Comparison of ENCODE assay signal across 24 cellular contexts in the genomic region with DNA sequence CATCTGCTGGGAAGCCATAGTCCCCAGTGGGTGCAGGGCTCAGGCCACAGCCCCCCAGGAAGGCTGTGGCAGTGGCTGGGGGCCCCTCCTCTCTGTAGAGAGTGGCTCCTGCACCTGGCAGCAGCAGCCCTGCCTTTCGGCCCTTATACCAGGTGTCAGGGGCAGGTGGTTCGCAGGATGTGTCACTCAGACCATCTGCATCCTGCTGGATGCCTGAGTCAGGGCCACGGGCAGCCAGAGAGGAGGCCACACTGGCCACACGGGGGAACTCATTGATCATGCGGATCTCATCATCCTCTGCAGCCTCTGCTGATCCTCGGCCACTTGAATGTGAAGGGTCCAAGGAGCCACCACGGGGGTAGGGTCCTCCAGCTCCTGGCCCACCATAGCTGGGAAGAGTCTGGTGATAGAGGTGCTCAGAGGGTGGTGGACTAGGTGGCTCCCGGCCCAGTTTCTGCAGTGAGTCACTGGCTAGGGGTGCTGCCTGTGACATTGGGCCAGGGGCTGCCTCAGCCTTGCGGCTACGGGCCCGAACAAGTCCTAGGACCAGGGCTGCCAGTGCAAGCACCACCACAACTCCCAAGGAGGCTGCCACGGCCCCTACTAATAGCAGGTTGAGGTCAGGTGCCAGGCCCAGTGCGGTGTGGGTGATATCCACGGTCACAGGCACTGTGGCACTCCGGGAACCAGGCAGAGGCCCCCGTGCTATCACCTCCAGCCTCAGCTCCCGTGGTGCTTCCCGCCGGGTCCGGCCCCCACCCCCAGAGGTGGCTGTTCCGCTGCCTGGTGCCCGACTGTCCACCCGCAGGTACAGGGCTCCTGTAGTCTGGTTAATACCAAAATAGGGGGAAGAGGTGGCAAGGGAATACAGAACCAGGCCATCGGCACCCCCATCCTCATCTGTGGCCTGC. TPM values are rescaled to one million over a fixed set of nuclear protein-coding genes. Genes with fewer than 3 reads are reported as not detected.
DNase-seq lines count a peak whose midpoint lies in the region; ATAC-seq, FAIRE-seq and TF ChIP-seq lines count a peak whose summit lies in the region.
"Had no signal": no experiment of that assay in that cellular context is flagged by ENCODE, and none has a peak within 500 bp of the region (broad histone marks: within the 10 kb centered on the region; RNA-seq: fewer than 3 reads in every experiment).

No MANE protein-coding gene starts in this region.

- ATAC-seq in HepG2 (no peak), right lobe of liver (no peak), HG03342 (IDR thresholded peaks at IDR 0.05; ENCODE audit: unreplicated experiment) (no peak), HG03175 (IDR thresholded peaks at IDR 0.05; ENCODE audit: unreplicated experiment) (no peak)
- ATAC-seq: activated CD4-positive, alpha-beta T cell treated with anti-CD3 and anti-CD28 coated beads for 36 hours; heart left ventricle; left lobe of liver; natural killer cell treated with Interleukin-12 subunit alpha and Interleukin-12 subunit beta and Interleukin-15 and Interleukin-18, amount 100 ng/mL, for 72 hours; stimulated activated effector memory CD8-positive, alpha-beta T cell treated with anti-CD3 and anti-CD28 coated beads, Interleukin-12 subunit alpha, Interleukin-12 subunit beta, amount 100 ng/mL, for 72 hours had no signal

- 47% methylated on average over 15 of the region's 24 CpGs for WGBS in HepG2 (ENCODE audit: low lambda C conversion rate)
- no CpG with 5 or more reads among the region's 24 CpGs for WGBS in right lobe of liver (ENCODE audit: insufficient coverage, low coverage, low lambda C conversion rate, missing lambda C conversion rate)

- H3K27ac ChIP-seq in HepG2 (ENCODE audit: extremely low read length, insufficient read depth, low read length) = no peak overlapping the region
- H3K27ac ChIP-seq in right lobe of liver = no peak overlapping the region
- H3K27ac ChIP-seq in kidney (ENCODE audit: low read depth in 2 of 2, low read length in 2 of 2) = no peak overlapping the region
- H3K27ac ChIP-seq: heart left ventricle, SJSA1, suprapubic skin, vagina had no signal

- peaks cover 7% of the 10 kb centered on the region for H3K79me2 ChIP-seq in HepG2 (ENCODE audit: insufficient read depth, low read length)

- peaks cover 44% of the 10 kb centered on the region for H3K4me1 ChIP-seq in HepG2 (ENCODE audit: insufficient read depth, low read length)
- H3K4me1 ChIP-seq in right lobe of liver = peaks cover 0 to 8% (median 0%) of the 10 kb centered on the region in 4 donors
- H3K4me1 ChIP-seq in kidney (ENCODE audit: control insufficient read depth in 1 of 2, insufficient read depth in 1 of 2, low read depth in 1 of 2, low read length in 2 of 2) = peaks cover 3 to 5% of the 10 kb centered on the region in 2 donors

- intact Hi-C loops in HepG2 (cut with micrococcal nuclease; ENCODE audit: unreplicated experiment) (no loop called here), right lobe of liver (cut with DNase I) (no loop called here), kidney (cut with DNase I) (no loop called here)

- TF ChIP-seq POLR2A in HepG2 (IDR thresholded peaks at IDR 0.05; ENCODE audit: insufficient read depth in 1 of 2, low read depth in 2 of 2, low read length in 2 of 2) = no peak
- no peak for TF ChIP-seq POLR2A in right lobe of liver (IDR thresholded peaks at IDR 0.05)

- H3K9ac ChIP-seq in HepG2 (ENCODE audit: insufficient read depth, low read depth, low read length) = no peak overlapping the region
- no peak overlapping the region for H3K9ac ChIP-seq in kidney (ENCODE audit: low read length in 2 of 2)

- peaks cover 15 to 63% of the 10 kb centered on the region in 2 experiments for H3K27me3 ChIP-seq in HepG2 (ENCODE audit: control insufficient read depth in 1 of 2, insufficient read depth in 2 of 2, low read length in 2 of 2)
- no peaks in the 10 kb centered on the region for H3K27me3 ChIP-seq in right lobe of liver
- H3K27me3 ChIP-seq: heart left ventricle, SJSA1, suprapubic skin, vagina had no signal

- peak; percentile 25; the same call in 1 of the 2 replicates for TF ChIP-seq CTCF in HepG2 (CRISPR knock-in tag; IDR thresholded peaks at IDR 0.05)
- TF ChIP-seq CTCF in right lobe of liver (IDR thresholded peaks at IDR 0.05) = no peak
- no peak for TF ChIP-seq CTCF in kidney (IDR thresholded peaks at IDR 0.05; ENCODE audit: borderline replicate concordance, extremely low read depth, insufficient read depth)

- H2AFZ ChIP-seq in HepG2 (ENCODE audit: low read length) = no peak overlapping the region

- CTCF ChIA-PET in HepG2 (lab: Yijun Ruan, JAX; ENCODE audit: low intra/inter-chr PET ratio, low total read pairs) = no interaction called here

- POLR2A ChIA-PET in HepG2 (lab: Yijun Ruan, JAX) = interaction anchor here (2.0 to 5.5 kb wide), 2 partner anchors 10 to 16 kb away, joined by 5 to 24 read pairs; partner anchors contain the start of gene TAF10

- TF ChIP-seq RAD21 in HepG2 (CRISPR knock-in tag; IDR thresholded peaks at IDR 0.05) = no peak

- in situ Hi-C loops in HepG2 (cut with HindIII; ENCODE audit: extremely low pct_ligation_motif_present, low pct_unique_long_range_greater_than_20kb) = no loop called here

- H4K20me1 ChIP-seq in HepG2 (ENCODE audit: insufficient read depth, low read length) = no peaks in the 10 kb centered on the region

- no peak overlapping the region for H3K4me2 ChIP-seq in HepG2 (ENCODE audit: low read depth, low read length)

- H3K36me3 ChIP-seq in HepG2 (replicated peaks in 1 of 2; ENCODE audit: control insufficient read depth in 1 of 2, insufficient read depth in 2 of 2, low read length in 2 of 2) = no peaks in the 10 kb centered on the region
- no peaks in the 10 kb centered on the region for H3K36me3 ChIP-seq in right lobe of liver
- peaks cover 2 to 4% of the 10 kb centered on the region in 2 donors for H3K36me3 ChIP-seq in kidney (ENCODE audit: control insufficient read depth in 1 of 2, insufficient read depth in 2 of 2, low read length in 2 of 2)
- H3K36me3 ChIP-seq: SJSA1 had no signal

- no peaks in the 10 kb centered on the region for H3K9me3 ChIP-seq in HepG2 (ENCODE audit: low read length)
- H3K9me3 ChIP-seq in right lobe of liver = no peaks in the 10 kb centered on the region
- H3K9me3 ChIP-seq in kidney (ENCODE audit: control insufficient read depth in 1 of 2, low read length in 2 of 2) = no peaks in the 10 kb centered on the region
- H3K9me3 ChIP-seq: heart left ventricle, SJSA1, suprapubic skin, vagina had no signal

- TF ChIP-seq EP300 in HepG2 (IDR thresholded peaks at IDR 0.05; ENCODE audit: low read depth in 2 of 2, low read length in 2 of 2) (no peak), HepG2 (CRISPR knock-in tag; IDR thresholded peaks at IDR 0.05; ENCODE audit: borderline replicate concordance) (no peak)

- H3K4me3 ChIP-seq in HepG2 (replicated peaks in 1 of 3; ENCODE audit: insufficient read depth in 1 of 3, low read depth in 2 of 3, low read length in 3 of 3) = no peak overlapping the region; a peak in 1 of 6 replicates
- H3K4me3 ChIP-seq in right lobe of liver = no peak overlapping the region
- H3K4me3 ChIP-seq in kidney (ENCODE audit: low read length in 2 of 2) = no peak overlapping the region
- H3K4me3 ChIP-seq: heart left ventricle, SJSA1, suprapubic skin, vagina had no signal

- FAIRE-seq in HepG2 (lab: Jason Lieb, UNC) (no peak), kidney (lab: Jason Lieb, UNC) (no peak)
- FAIRE-seq: GM12892 had no signal

- DNase-seq in HepG2 (ENCODE audit: low spot score) (no peak), right lobe of liver (no peak), NCI-H69 (lab: John Stamatoyannopoulos, UW) (peak; percentile 28), kidney (peak; percentile 62), DMS79 treated with DMSO at 0.1 percent for 48 hours (lab: John Stamatoyannopoulos, UW) (no peak)
- DNase-seq: activated CD4-positive, alpha-beta T cell treated with anti-CD3 and anti-CD28 coated beads for 36 hours; activated CD8-positive, alpha-beta memory T cell treated with anti-CD3 and anti-CD28 coated beads for 24 hours; activated naive CD4-positive, alpha-beta T cell treated with anti-CD3 and anti-CD28 coated beads, Interleukin-2, amount 10 ng/mL, durations not matched to agents 7 days and 5 days; activated T-cell treated with anti-CD3 and anti-CD28 coated beads, Interleukin-2, amount 50 U/mL, for 24 hours; CD4-positive, CD25-positive, alpha-beta regulatory T cell; DMS 273 treated with DMSO at 0.1 percent for 48 hours; heart left ventricle; NCI-H1048; NCI-H2029 treated with DMSO at 0.1 percent for 48 hours; T-helper 1 cell had no signal

- BruUV-seq in HepG2 (replicated peaks; lab: Mats Ljungman, UMichigan) = no TSS peak

RNA-seq across cellular contexts. Expression of gene TPP1, which starts 3.3 kb away (rescaled TPM):
- total RNA-seq in HepG2 (2016; rRNA removed; fragmentation: Illumina TruSeq; extraction: Trizol) = 13.9 and 14.4 TPM in 2 replicates
- total RNA-seq in HepG2 (2016; cell fraction: cytosol; rRNA removed; fragmentation: Illumina TruSeq; extraction: Trizol; ENCODE audit: low read depth) = 2.0 and 2.1 TPM in 2 replicates
- total RNA-seq in HepG2 (2016; cell fraction: insoluble cytoplasmic fraction; rRNA removed; fragmentation: Illumina TruSeq; extraction: Trizol) = 12.7 and 19.0 TPM in 2 replicates
- total RNA-seq in HepG2 (2016; cell fraction: membrane; rRNA removed; fragmentation: Illumina TruSeq; extraction: Trizol) = 5.1 and 5.7 TPM in 2 replicates
- 44.6 and 53.2 TPM in 2 replicates for total RNA-seq in HepG2 (2016; cell fraction: nucleus; rRNA removed; fragmentation: Illumina TruSeq; extraction: Trizol)
- 74.6 and 75.4 TPM in 2 replicates for polyA plus RNA-seq in HepG2 (2011; rRNA removed)
- 41.2 and 69.0 TPM in 2 replicates for polyA plus RNA-seq in HepG2 (2011; cell fraction: cytosol; rRNA removed)
- 130 and 133 TPM in 2 replicates for polyA plus RNA-seq in HepG2 (2011; cell fraction: nucleus; rRNA removed)
- polyA plus RNA-seq in HepG2 (2012) = 67.2 and 75.4 TPM in 2 replicates
- 3.2 and 3.3 TPM in 2 replicates for polyA plus RNA-seq in HepG2 (2016; cell fraction: cytosol; fragmentation: Illumina TruSeq; extraction: Trizol; ENCODE audit: low read depth)
- 19.2 and 28.8 TPM in 2 replicates for polyA plus RNA-seq in HepG2 (2016; cell fraction: insoluble cytoplasmic fraction; fragmentation: Illumina TruSeq; extraction: Trizol; ENCODE audit: low read depth)
- polyA plus RNA-seq in HepG2 (2016; cell fraction: membrane; fragmentation: Illumina TruSeq; extraction: Trizol; ENCODE audit: low read depth) = 6.8 and 8.7 TPM in 2 replicates
- 86.0 and 89.1 TPM in 2 replicates for polyA plus RNA-seq in HepG2 (2016; cell fraction: nucleus; fragmentation: Illumina TruSeq; extraction: Trizol; ENCODE audit: insufficient read depth, low read depth)
- 99.1 and 146 TPM in 2 replicates for polyA minus RNA-seq in HepG2 (2011; rRNA and poly(A)+ RNA removed; ENCODE audit: low replicate concordance)
- polyA minus RNA-seq in HepG2 (2011; cell fraction: cytosol; rRNA and poly(A)+ RNA removed) = 64.9 and 85.0 TPM in 2 replicates
- polyA minus RNA-seq in HepG2 (2011; cell fraction: nucleus; rRNA and poly(A)+ RNA removed) = 36.2 and 41.0 TPM in 2 replicates
- total RNA-seq in right lobe of liver = 100 to 1,000 TPM in 2 of 6 experiments, 10 to 100 TPM in 4; 62.5 to 159 (median 81.0) TPM
- 84.2 TPM for total RNA-seq in kidney
- polyA plus RNA-seq in kidney (ENCODE audit: insufficient read depth, low read depth, low replicate concordance) = 115 TPM

RNA-seq across cellular contexts. Expression of gene TAF10, which starts 10.5 kb away (rescaled TPM):
- total RNA-seq in HepG2 (2016; rRNA removed; fragmentation: Illumina TruSeq; extraction: Trizol) = 51.0 and 71.3 TPM in 2 replicates
- 280 and 312 TPM in 2 replicates for total RNA-seq in HepG2 (2016; cell fraction: cytosol; rRNA removed; fragmentation: Illumina TruSeq; extraction: Trizol; ENCODE audit: low read depth)
- 37.8 and 65.8 TPM in 2 replicates for total RNA-seq in HepG2 (2016; cell fraction: insoluble cytoplasmic fraction; rRNA removed; fragmentation: Illumina TruSeq; extraction: Trizol)
- 172 and 203 TPM in 2 replicates for total RNA-seq in HepG2 (2016; cell fraction: membrane; rRNA removed; fragmentation: Illumina TruSeq; extraction: Trizol)
- total RNA-seq in HepG2 (2016; cell fraction: nucleus; rRNA removed; fragmentation: Illumina TruSeq; extraction: Trizol) = 23.9 and 34.5 TPM in 2 replicates
- 134 and 142 TPM in 2 replicates for polyA plus RNA-seq in HepG2 (2011; rRNA removed)
- polyA plus RNA-seq in HepG2 (2011; cell fraction: cytosol; rRNA removed) = 64.4 and 94.2 TPM in 2 replicates
- 76.4 and 83.1 TPM in 2 replicates for polyA plus RNA-seq in HepG2 (2011; cell fraction: nucleus; rRNA removed)
- polyA plus RNA-seq in HepG2 (2012) = 79.6 and 103 TPM in 2 replicates
- polyA plus RNA-seq in HepG2 (2016; cell fraction: cytosol; fragmentation: Illumina TruSeq; extraction: Trizol; ENCODE audit: low read depth) = 614 TPM in 2 replicates
- 76.0 and 96.8 TPM in 2 replicates for polyA plus RNA-seq in HepG2 (2016; cell fraction: insoluble cytoplasmic fraction; fragmentation: Illumina TruSeq; extraction: Trizol; ENCODE audit: low read depth)
- 335 TPM in 2 replicates for polyA plus RNA-seq in HepG2 (2016; cell fraction: membrane; fragmentation: Illumina TruSeq; extraction: Trizol; ENCODE audit: low read depth)
- polyA plus RNA-seq in HepG2 (2016; cell fraction: nucleus; fragmentation: Illumina TruSeq; extraction: Trizol; ENCODE audit: insufficient read depth, low read depth) = 91.8 and 94.6 TPM in 2 replicates
- polyA minus RNA-seq in HepG2 (2011; rRNA and poly(A)+ RNA removed; ENCODE audit: low replicate concordance) = 60.8 and 157 TPM in 2 replicates
- polyA minus RNA-seq in HepG2 (2011; cell fraction: cytosol; rRNA and poly(A)+ RNA removed) = 21.5 and 21.7 TPM in 2 replicates
- polyA minus RNA-seq in HepG2 (2011; cell fraction: nucleus; rRNA and poly(A)+ RNA removed) = 13.3 and 17.4 TPM in 2 replicates
- total RNA-seq in right lobe of liver = 10 to 100 TPM; 47.3 to 81.9 (median 60.4) TPM
- 136 TPM for total RNA-seq in kidney
- polyA plus RNA-seq in kidney (ENCODE audit: insufficient read depth, low read depth, low replicate concordance) = 250 TPM

RNA-seq across cellular contexts. Expression of gene ILK, which starts 18.9 kb away (rescaled TPM):
- total RNA-seq in HepG2 (2016; rRNA removed; fragmentation: Illumina TruSeq; extraction: Trizol) = 70.3 and 78.1 TPM in 2 replicates
- total RNA-seq in HepG2 (2016; cell fraction: cytosol; rRNA removed; fragmentation: Illumina TruSeq; extraction: Trizol; ENCODE audit: low read depth) = 16.4 and 17.1 TPM in 2 replicates
- total RNA-seq in HepG2 (2016; cell fraction: insoluble cytoplasmic fraction; rRNA removed; fragmentation: Illumina TruSeq; extraction: Trizol) = 76.3 and 78.2 TPM in 2 replicates
- total RNA-seq in HepG2 (2016; cell fraction: membrane; rRNA removed; fragmentation: Illumina TruSeq; extraction: Trizol) = 27.7 and 34.3 TPM in 2 replicates
- total RNA-seq in HepG2 (2016; cell fraction: nucleus; rRNA removed; fragmentation: Illumina TruSeq; extraction: Trizol) = 37.1 and 41.4 TPM in 2 replicates
- 108 and 118 TPM in 2 replicates for polyA plus RNA-seq in HepG2 (2011; rRNA removed)
- polyA plus RNA-seq in HepG2 (2011; cell fraction: cytosol; rRNA removed) = 111 and 115 TPM in 2 replicates
- 123 and 126 TPM in 2 replicates for polyA plus RNA-seq in HepG2 (2011; cell fraction: nucleus; rRNA removed)
- polyA plus RNA-seq in HepG2 (2012) = 51.2 and 60.5 TPM in 2 replicates
- 21.0 and 21.5 TPM in 2 replicates for polyA plus RNA-seq in HepG2 (2016; cell fraction: cytosol; fragmentation: Illumina TruSeq; extraction: Trizol; ENCODE audit: low read depth)
- polyA plus RNA-seq in HepG2 (2016; cell fraction: insoluble cytoplasmic fraction; fragmentation: Illumina TruSeq; extraction: Trizol; ENCODE audit: low read depth) = 73.1 and 87.0 TPM in 2 replicates
- 25.9 and 28.0 TPM in 2 replicates for polyA plus RNA-seq in HepG2 (2016; cell fraction: membrane; fragmentation: Illumina TruSeq; extraction: Trizol; ENCODE audit: low read depth)
- 62.8 and 70.6 TPM in 2 replicates for polyA plus RNA-seq in HepG2 (2016; cell fraction: nucleus; fragmentation: Illumina TruSeq; extraction: Trizol; ENCODE audit: insufficient read depth, low read depth)
- 144 and 217 TPM in 2 replicates for polyA minus RNA-seq in HepG2 (2011; rRNA and poly(A)+ RNA removed; ENCODE audit: low replicate concordance)
- polyA minus RNA-seq in HepG2 (2011; cell fraction: cytosol; rRNA and poly(A)+ RNA removed) = 53.4 and 54.9 TPM in 2 replicates
- 55.0 and 72.9 TPM in 2 replicates for polyA minus RNA-seq in HepG2 (2011; cell fraction: nucleus; rRNA and poly(A)+ RNA removed)
- total RNA-seq in right lobe of liver = 10 to 100 TPM; 33.4 to 79.9 (median 55.0) TPM
- 170 TPM for total RNA-seq in kidney
- 149 TPM for polyA plus RNA-seq in kidney (ENCODE audit: insufficient read depth, low read depth, low replicate concordance)

RNA-seq across cellular contexts. Expression of gene RRP8, which starts 19.1 kb away (rescaled TPM):
- total RNA-seq in HepG2 (2016; rRNA removed; fragmentation: Illumina TruSeq; extraction: Trizol) (21.6 and 29.1 TPM in 2 replicates), right lobe of liver (10 to 100 TPM; 11.3 to 17.1 (median 14.2) TPM), kidney (23.4 TPM)
- 3.8 and 5.1 TPM in 2 replicates for total RNA-seq in HepG2 (2016; cell fraction: cytosol; rRNA removed; fragmentation: Illumina TruSeq; extraction: Trizol; ENCODE audit: low read depth)
- 21.5 and 32.8 TPM in 2 replicates for total RNA-seq in HepG2 (2016; cell fraction: insoluble cytoplasmic fraction; rRNA removed; fragmentation: Illumina TruSeq; extraction: Trizol)
- total RNA-seq in HepG2 (2016; cell fraction: membrane; rRNA removed; fragmentation: Illumina TruSeq; extraction: Trizol) = 9.7 and 11.5 TPM in 2 replicates
- 16.4 and 20.2 TPM in 2 replicates for total RNA-seq in HepG2 (2016; cell fraction: nucleus; rRNA removed; fragmentation: Illumina TruSeq; extraction: Trizol)
- polyA plus RNA-seq in HepG2 (2011; rRNA removed) (7.2 and 7.7 TPM in 2 replicates), kidney (ENCODE audit: insufficient read depth, low read depth, low replicate concordance) (29.8 TPM)
- 4.3 and 4.5 TPM in 2 replicates for polyA plus RNA-seq in HepG2 (2011; cell fraction: cytosol; rRNA removed)
- polyA plus RNA-seq in HepG2 (2011; cell fraction: nucleus; rRNA removed) = 6.7 and 8.1 TPM in 2 replicates
- polyA plus RNA-seq in HepG2 (2012) = 9.2 and 11.7 TPM in 2 replicates
- 2.3 and 3.9 TPM in 2 replicates for polyA plus RNA-seq in HepG2 (2016; cell fraction: cytosol; fragmentation: Illumina TruSeq; extraction: Trizol; ENCODE audit: low read depth)
- 25.8 and 25.9 TPM in 2 replicates for polyA plus RNA-seq in HepG2 (2016; cell fraction: insoluble cytoplasmic fraction; fragmentation: Illumina TruSeq; extraction: Trizol; ENCODE audit: low read depth)
- 5.2 and 6.2 TPM in 2 replicates for polyA plus RNA-seq in HepG2 (2016; cell fraction: membrane; fragmentation: Illumina TruSeq; extraction: Trizol; ENCODE audit: low read depth)
- 17.3 and 18.4 TPM in 2 replicates for polyA plus RNA-seq in HepG2 (2016; cell fraction: nucleus; fragmentation: Illumina TruSeq; extraction: Trizol; ENCODE audit: insufficient read depth, low read depth)
- 9.9 and 22.6 TPM in 2 replicates for polyA minus RNA-seq in HepG2 (2011; rRNA and poly(A)+ RNA removed; ENCODE audit: low replicate concordance)
- 1.8 and 3.3 TPM in 2 replicates for polyA minus RNA-seq in HepG2 (2011; cell fraction: cytosol; rRNA and poly(A)+ RNA removed)
- polyA minus RNA-seq in HepG2 (2011; cell fraction: nucleus; rRNA and poly(A)+ RNA removed) = 19.1 and 22.3 TPM in 2 replicates

RNA-seq across cellular contexts. Expression of gene DCHS1, which starts 33.1 kb away (rescaled TPM):
- total RNA-seq in HepG2 (2016; rRNA removed; fragmentation: Illumina TruSeq; extraction: Trizol) (under 0.01 TPM in 1 of 2 replicates, not detected in the other), right lobe of liver (1 to 10 TPM; 1.8 to 9.2 (median 4.1) TPM), kidney (17.0 TPM)
- total RNA-seq in HepG2 (2016; cell fraction: cytosol; rRNA removed; fragmentation: Illumina TruSeq; extraction: Trizol; ENCODE audit: low read depth) = not detected in 2 replicates
- total RNA-seq in HepG2 (2016; cell fraction: insoluble cytoplasmic fraction; rRNA removed; fragmentation: Illumina TruSeq; extraction: Trizol) = not detected in 2 replicates
- total RNA-seq in HepG2 (2016; cell fraction: membrane; rRNA removed; fragmentation: Illumina TruSeq; extraction: Trizol) = not detected in 2 replicates
- 0.06 TPM in 1 of 2 replicates, not detected in the other for total RNA-seq in HepG2 (2016; cell fraction: nucleus; rRNA removed; fragmentation: Illumina TruSeq; extraction: Trizol)
- polyA plus RNA-seq in HepG2 (2011; rRNA removed) (0.01 and 0.03 TPM in 2 replicates), kidney (ENCODE audit: insufficient read depth, low read depth, low replicate concordance) (2.4 TPM)
- 0.01 TPM in 2 replicates for polyA plus RNA-seq in HepG2 (2011; cell fraction: cytosol; rRNA removed)
- polyA plus RNA-seq in HepG2 (2011; cell fraction: nucleus; rRNA removed) = 0.08 and 0.12 TPM in 2 replicates
- polyA plus RNA-seq in HepG2 (2012) = 0.03 and 0.09 TPM in 2 replicates
- not detected in 2 replicates for polyA plus RNA-seq in HepG2 (2016; cell fraction: cytosol; fragmentation: Illumina TruSeq; extraction: Trizol; ENCODE audit: low read depth)
- polyA plus RNA-seq in HepG2 (2016; cell fraction: insoluble cytoplasmic fraction; fragmentation: Illumina TruSeq; extraction: Trizol; ENCODE audit: low read depth) = not detected in 2 replicates
- polyA plus RNA-seq in HepG2 (2016; cell fraction: membrane; fragmentation: Illumina TruSeq; extraction: Trizol; ENCODE audit: low read depth) = not detected in 2 replicates
- polyA plus RNA-seq in HepG2 (2016; cell fraction: nucleus; fragmentation: Illumina TruSeq; extraction: Trizol; ENCODE audit: insufficient read depth, low read depth) = not detected in 2 replicates
- 0.07 and 0.16 TPM in 2 replicates for polyA minus RNA-seq in HepG2 (2011; rRNA and poly(A)+ RNA removed; ENCODE audit: low replicate concordance)
- 0.10 TPM in 1 of 2 replicates, not detected in the other for polyA minus RNA-seq in HepG2 (2011; cell fraction: cytosol; rRNA and poly(A)+ RNA removed)
- polyA minus RNA-seq in HepG2 (2011; cell fraction: nucleus; rRNA and poly(A)+ RNA removed) = 0.12 and 0.13 TPM in 2 replicates

Comparison
In these comparisons a context has a peak if more than half of its experiments do, and no peak if none do; other contexts are left out.
1. DNase-seq: peak in NCI-H69 (single experiment) and kidney (single experiment); none in HepG2 (single experiment), right lobe of liver (0 of 3) and DMS79 treated with DMSO at 0.1 percent for 48 hours (single experiment).